1 cellular context compared by ENCODE assay signal in genomic region chr11:65131895-65132237, GRCh38.
TF ChIP-seq lines count a peak whose summit lies in the region.

No MANE protein-coding gene starts in this region.

TF ChIP-seq in HepG2, 621 proteins besides CTCF, POLR2A, EP300 and RAD21:
- TF ChIP-seq MAFF (IDR thresholded peaks at IDR 0.05; ENCODE audit: low read depth, low read length) (no peak), MTERF4 (CRISPR knock-in tag; IDR thresholded peaks at IDR 0.05) (no peak), ZNF350 (CRISPR knock-in tag; IDR thresholded peaks at IDR 0.05; ENCODE audit: borderline replicate concordance, low read depth) (no peak), ZNF446 (CRISPR knock-in tag; IDR thresholded peaks at IDR 0.05) (no peak), ZMAT3 (CRISPR knock-in tag; conservative IDR thresholded peaks at IDR 0.05) (no peak), MATR3 (CRISPR knock-in tag; IDR thresholded peaks at IDR 0.05) (no peak), FOXA3 (CRISPR knock-in tag; IDR thresholded peaks at IDR 0.05) (no peak), HOXA5 (CRISPR knock-in tag; IDR thresholded peaks at IDR 0.05) (no peak), EEA1 (CRISPR knock-in tag; IDR thresholded peaks at IDR 0.05; ENCODE audit: borderline replicate concordance) (no peak), MAZ (IDR thresholded peaks at IDR 0.05; ENCODE audit: borderline replicate concordance, low read depth, low read length) (no peak), MAZ (CRISPR knock-in tag; IDR thresholded peaks at IDR 0.05; ENCODE audit: low read depth) (no peak), ZNF572 (CRISPR knock-in tag; IDR thresholded peaks at IDR 0.05) (no peak), ZFP82 (CRISPR knock-in tag; IDR thresholded peaks at IDR 0.05; ENCODE audit: borderline replicate concordance) (no peak), TFDP2 (CRISPR knock-in tag; IDR thresholded peaks at IDR 0.05) (no peak), SMYD3 (CRISPR knock-in tag; IDR thresholded peaks at IDR 0.05) (no peak), ZBTB8A (CRISPR knock-in tag; IDR thresholded peaks at IDR 0.05; ENCODE audit: borderline replicate concordance, low read depth) (no peak)
